In the genomic region with DNA sequence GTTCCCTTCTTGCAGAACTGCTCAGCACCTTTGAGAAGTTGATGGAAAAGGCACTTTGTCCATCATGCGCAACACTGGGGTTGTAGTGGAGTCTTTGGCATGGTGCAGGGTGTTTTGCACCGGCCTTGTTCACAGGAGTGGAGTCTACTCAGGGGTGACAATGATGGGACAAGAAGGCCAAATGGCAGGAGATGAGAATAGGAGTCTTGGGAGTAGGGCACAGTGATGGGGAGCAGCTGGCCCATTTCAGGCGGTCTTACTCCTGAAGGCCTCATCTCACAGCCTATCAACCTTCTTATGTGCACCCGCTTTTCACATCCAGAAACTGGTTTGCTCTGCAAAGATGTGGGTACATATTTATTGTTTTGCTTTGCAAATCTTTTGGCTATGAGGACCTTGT, we compare ENCODE assay signal across 11 cellular contexts. TPM values are rescaled to one million over a fixed set of nuclear protein-coding genes. Genes with fewer than 3 reads are reported as not detected.
"Had no signal": no experiment of that assay in that cellular context is flagged by ENCODE, and none has a peak within 500 bp of the region (broad histone marks: within the 10 kb centered on the region; RNA-seq: fewer than 3 reads in every experiment).

No MANE protein-coding gene starts in this region.

- H2AFZ ChIP-seq: GM23248 had no signal

- H3K27ac Mint-ChIP-seq: HFFc6 had no signal

- DNase-seq: GM23248, GOT3, H7, HFFc6, KBM-7 had no signal

- H3K4me3 Mint-ChIP-seq: HFFc6, IgD-negative memory B cell had no signal

- H3K9ac ChIP-seq: GM23248 had no signal

- H3K27ac ChIP-seq: GM23248, HL-60 had no signal

- H3K9me3 Mint-ChIP-seq: HFFc6 had no signal

- H3K36me3 ChIP-seq: HAP-1 had no signal

- H3K9me3 ChIP-seq: HAP-1 had no signal

- H3K36me3 Mint-ChIP-seq: IgD-negative memory B cell had no signal

- H3K4me3 ChIP-seq: GM23248, HAP-1 had no signal

RNA-seq across cellular contexts. Expression of a gene that starts 13.4 kb away (rescaled TPM):
- total RNA-seq: GM23248, H4, H7, HepG2, HFFc6, HT1080 had no signal
- polyA plus RNA-seq: GM23248, HepG2, IgD-negative memory B cell had no signal

RNA-seq across cellular contexts. Expression of a gene that starts 41.5 kb away (rescaled TPM):
- total RNA-seq: H4, HepG2 had no signal
- polyA plus RNA-seq: HepG2, IgD-negative memory B cell had no signal
